Comparison of ENCODE assay signal across 22 cellular contexts in the genomic region with DNA sequence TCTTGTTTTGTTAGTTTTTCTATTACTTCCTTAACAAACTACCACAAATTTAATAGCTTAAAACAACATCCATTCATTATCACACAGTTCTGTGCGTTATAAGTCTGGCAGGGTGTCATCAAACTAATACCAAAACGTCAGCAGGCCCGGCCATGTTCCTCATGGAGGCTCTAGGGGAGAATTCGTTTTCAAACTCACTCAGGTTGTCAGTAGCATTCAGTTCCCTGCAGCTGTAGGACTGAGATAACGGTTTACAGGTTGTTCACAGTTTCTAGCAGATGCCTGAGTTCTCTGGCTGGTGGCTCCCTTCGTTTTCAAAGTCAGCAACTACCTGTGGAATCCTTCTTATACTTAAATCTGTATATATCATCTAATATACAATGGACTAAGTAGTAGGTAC.
"Had no signal": no experiment of that assay in that cellular context is flagged by ENCODE, and none has a peak within 500 bp of the region (broad histone marks: within the 10 kb centered on the region; RNA-seq: fewer than 3 reads in every experiment).

No MANE protein-coding gene starts in this region.

- H3K4me1 ChIP-seq: testis, vagina had no signal

- H3K4me3 ChIP-seq: left ventricle myocardium inferior, sigmoid colon, smooth muscle cell, testis, vagina had no signal

- DNase-seq: activated CD4-positive, alpha-beta T cell treated with anti-CD3 and anti-CD28 coated beads, Interleukin-2, amount 50 U/mL, for 4 hours; activated CD8-positive, alpha-beta memory T cell treated with anti-CD3 and anti-CD28 coated beads, Interleukin-2, amount 50 U/mL, for 48 hours; activated gamma-delta T cell treated with Interleukin-2 at 50 U/mL for 16 hours; activated T-cell treated with anti-CD3 and anti-CD28 coated beads, Interleukin-2, amount 50 U/mL, for 48 hours; aorta; effector memory CD4-positive, alpha-beta T cell; hippocampal formation; left ventricle myocardium inferior; naive thymus-derived CD8-positive, alpha-beta T cell; nucleus accumbens; sigmoid colon; stimulated activated CD4-positive, alpha-beta T cell treated with anti-CD3 and anti-CD28 coated beads, Interleukin-15, amount 100 ng/mL, for 24 hours; stimulated activated naive B cell treated with anti-CD40 and anti-IgM and Interleukin-4, amounts not matched to agents 10 μg/mL and 1 μg/mL and 100 μg/mL, for 72 hours; testis had no signal

- H3K27ac Mint-ChIP-seq: brain; dendritic cell treated with granulocyte-macrophage colony-stimulating factor and Interleukin-4, amounts not matched to agents 40 ng/mL and 50 ng/mL, for 4 days; stimulated activated naive B cell treated with anti-CD40 and anti-IgM and Interleukin-4, amounts not matched to agents 10 μg/mL and 1 μg/mL and 100 μg/mL, for 72 hours had no signal

- H3K36me3 Mint-ChIP-seq: brain had no signal

- H3K4me3 Mint-ChIP-seq: dendritic cell treated with granulocyte-macrophage colony-stimulating factor and Interleukin-4, amounts not matched to agents 40 ng/mL and 50 ng/mL, for 4 days; stimulated activated naive B cell treated with anti-CD40 and anti-IgM and Interleukin-4, amounts not matched to agents 10 μg/mL and 1 μg/mL and 100 μg/mL, for 72 hours had no signal

- FAIRE-seq: endothelial cell of umbilical vein, frontal cortex had no signal

- H3K27ac ChIP-seq: left ventricle myocardium inferior, sigmoid colon, testis, vagina had no signal

- ATAC-seq: esophagus mucosa; naive thymus-derived CD8-positive, alpha-beta T cell; stimulated activated naive B cell treated with anti-CD40 and anti-IgM and Interleukin-4, amounts not matched to agents 10 μg/mL and 1 μg/mL and 100 μg/mL, for 72 hours had no signal

- H3K9me3 Mint-ChIP-seq: activated naive CD4-positive, alpha-beta T cell treated with anti-CD3 and anti-CD28 coated beads, Interleukin-2, amount 50 U/mL, for 24 hours had no signal

- H3K9me3 ChIP-seq: left ventricle myocardium inferior, sigmoid colon, testis, vagina had no signal

- H3K27me3 Mint-ChIP-seq: activated naive CD4-positive, alpha-beta T cell treated with anti-CD3 and anti-CD28 coated beads, Interleukin-2, amount 50 U/mL, for 24 hours had no signal

- H3K4me2 ChIP-seq: smooth muscle cell had no signal

- H3K36me3 ChIP-seq: left ventricle myocardium inferior, sigmoid colon, vagina had no signal

- H3K27me3 ChIP-seq: sigmoid colon, testis, vagina had no signal
